ENCODE assay signal across 9 cellular contexts in genomic region chr6:170405311-170405975, GRCh38.
DNase-seq lines count a peak whose midpoint lies in the region; ATAC-seq and TF ChIP-seq lines count a peak whose summit lies in the region.
"Had no signal": no experiment of that assay in that cellular context is flagged by ENCODE, and none has a peak within 500 bp of the region (broad histone marks: within the 10 kb centered on the region; RNA-seq: fewer than 3 reads in every experiment).

No MANE protein-coding gene starts in this region.

- peak overlapping the region; percentile 45 for H3K4me2 ChIP-seq in skeletal muscle satellite cell (ENCODE audit: low read length)

- H3K4me3 ChIP-seq in skeletal muscle satellite cell (ENCODE audit: low read length) (no peak overlapping the region), endodermal cell (ENCODE audit: low read length) (no peak overlapping the region)

- H3K27me3 ChIP-seq in skeletal muscle satellite cell (ENCODE audit: control insufficient read depth, insufficient read depth, low read length) = no peaks in the 10 kb centered on the region
- H3K27me3 ChIP-seq in endodermal cell (ENCODE audit: control insufficient read depth, insufficient read depth, low read length, poor library complexity, severe bottlenecking) = no peaks in the 10 kb centered on the region

- peak; percentile 65 for DNase-seq in HK-2 (ENCODE audit: unreplicated experiment)
- DNase-seq in SW480 (ENCODE audit: low spot score) = peak; percentile 17
- DNase-seq in fibroblast of the conjunctiva (ENCODE audit: low read depth) = peak; percentile 73
- DNase-seq in endodermal cell = no peak
- DNase-seq in activated naive CD4-positive, alpha-beta T cell treated with anti-CD3 and anti-CD28 coated beads, Interleukin-2, amount 10 ng/mL, durations not matched to agents 7 days and 5 days = no peak

- peaks cover 42% of the 10 kb centered on the region for H3K36me3 Mint-ChIP-seq in endodermal cell (ENCODE audit: low read depth)
- peaks cover 42% of the 10 kb centered on the region for H3K36me3 Mint-ChIP-seq in activated naive CD4-positive, alpha-beta T cell treated with anti-CD3 and anti-CD28 coated beads, Interleukin-2, amount 10 ng/mL, durations not matched to agents 7 days and 5 days

- no peak overlapping the region for H3K27ac ChIP-seq in endodermal cell (ENCODE audit: low read depth, low read length)

- H3K9ac ChIP-seq in skeletal muscle satellite cell (ENCODE audit: low read depth, low read length) = peak overlapping the region; percentile 71
- no peak overlapping the region for H3K9ac ChIP-seq in endodermal cell (ENCODE audit: extremely low read depth, low read length, poor library complexity, severe bottlenecking)

- no peaks in the 10 kb centered on the region for H3K9me3 Mint-ChIP-seq in endodermal cell
- H3K9me3 Mint-ChIP-seq in activated naive CD4-positive, alpha-beta T cell treated with anti-CD3 and anti-CD28 coated beads, Interleukin-2, amount 10 ng/mL, durations not matched to agents 7 days and 5 days = no peaks in the 10 kb centered on the region
- H3K9me3 Mint-ChIP-seq: activated T-helper 2 cell treated with anti-CD3 and anti-CD28 coated beads, Interferon-gamma antibody, Interleukin-2, Interleukin-4, amounts not matched to agents 10 μg/mL and 5 μg/mL and 100 μg/mL, durations not matched to agents 14 hours and 24 hours and 36 hours had no signal

- ATAC-seq in GM21529 (IDR thresholded peaks at IDR 0.05; ENCODE audit: unreplicated experiment) = no peak
- ATAC-seq: esophagus mucosa had no signal

- no peak overlapping the region for H3K4me3 Mint-ChIP-seq in endodermal cell
- H3K4me3 Mint-ChIP-seq in activated naive CD4-positive, alpha-beta T cell treated with anti-CD3 and anti-CD28 coated beads, Interleukin-2, amount 10 ng/mL, durations not matched to agents 7 days and 5 days = no peak overlapping the region

- H3K27me3 Mint-ChIP-seq in endodermal cell (ENCODE audit: insufficient read depth) = no peaks in the 10 kb centered on the region
- H3K27me3 Mint-ChIP-seq in activated naive CD4-positive, alpha-beta T cell treated with anti-CD3 and anti-CD28 coated beads, Interleukin-2, amount 10 ng/mL, durations not matched to agents 7 days and 5 days = peaks cover 5% of the 10 kb centered on the region

- peaks cover 28% of the 10 kb centered on the region for H3K36me3 ChIP-seq in skeletal muscle satellite cell (ENCODE audit: insufficient read depth, low read length)
- peaks cover 29% of the 10 kb centered on the region for H3K36me3 ChIP-seq in endodermal cell (ENCODE audit: control insufficient read depth, insufficient read depth, low read length)

- no peak overlapping the region for H3K27ac Mint-ChIP-seq in endodermal cell
- H3K27ac Mint-ChIP-seq in activated naive CD4-positive, alpha-beta T cell treated with anti-CD3 and anti-CD28 coated beads, Interleukin-2, amount 10 ng/mL, durations not matched to agents 7 days and 5 days = no peak overlapping the region
- H3K27ac Mint-ChIP-seq: activated T-helper 2 cell treated with anti-CD3 and anti-CD28 coated beads, Interferon-gamma antibody, Interleukin-2, Interleukin-4, amounts not matched to agents 10 μg/mL and 5 μg/mL and 100 μg/mL, durations not matched to agents 14 hours and 24 hours and 36 hours had no signal

- no peaks in the 10 kb centered on the region for H3K9me3 ChIP-seq in skeletal muscle satellite cell (replicated peaks; ENCODE audit: low read length)
- H3K9me3 ChIP-seq in endodermal cell (ENCODE audit: control insufficient read depth, low read length) = no peaks in the 10 kb centered on the region

- CTCF ChIA-PET in activated naive CD4-positive, alpha-beta T cell treated with anti-CD3 and anti-CD28 coated beads, Interleukin-2, amount 10 ng/mL, durations not matched to agents 7 days and 5 days (lab: Charles Lee) = no interaction called here

- H3K4me1 ChIP-seq in skeletal muscle satellite cell (ENCODE audit: control insufficient read depth, insufficient read depth, low read length) (peaks cover 47% of the 10 kb centered on the region), endodermal cell (ENCODE audit: control insufficient read depth, insufficient read depth, low read length) (peaks cover 12% of the 10 kb centered on the region)

- 87 to 97% methylated on average over 6 to 8 of the region's 8 CpGs for WGBS in endodermal cell (ENCODE audit: insufficient coverage in 1 of 2, insufficient read length in 1 of 2), 2 experiments

- peaks cover 20% of the 10 kb centered on the region for H3K4me1 Mint-ChIP-seq in endodermal cell
- H3K4me1 Mint-ChIP-seq in activated naive CD4-positive, alpha-beta T cell treated with anti-CD3 and anti-CD28 coated beads, Interleukin-2, amount 10 ng/mL, durations not matched to agents 7 days and 5 days = no peaks in the 10 kb centered on the region

- no peak for TF ChIP-seq CTCF in endodermal cell (conservative IDR thresholded peaks at IDR 0.05)

Comparison
In these comparisons a context has a peak if more than half of its experiments do, and no peak if none do; other contexts are left out.
1. DNase-seq: peak in HK-2 (single experiment), SW480 (single experiment) and fibroblast of the conjunctiva (single experiment); none in endodermal cell (single experiment) and activated naive CD4-positive, alpha-beta T cell treated with anti-CD3 and anti-CD28 coated beads, Interleukin-2, amount 10 ng/mL, durations not matched to agents 7 days and 5 days (single experiment).